In genomic region chr2:9941196-9941995, GRCh38 we compare ENCODE assay signal across 15 cellular contexts. TPM values are rescaled to one million over a fixed set of nuclear protein-coding genes. Genes with fewer than 3 reads are reported as not detected.
A peak's percentile ranks its signal among the peaks of the same experiment; 100 is the strongest.
DNase-seq lines count a peak whose midpoint lies in the region; ATAC-seq, FAIRE-seq and TF ChIP-seq lines count a peak whose summit lies in the region.
"Had no signal": no experiment of that assay in that cellular context is flagged by ENCODE, and none has a peak within 500 bp of the region (broad histone marks: within the 10 kb centered on the region; RNA-seq: fewer than 3 reads in every experiment).

No MANE protein-coding gene starts in this region.

- H3K36me3 ChIP-seq in SJSA1 = no peaks in the 10 kb centered on the region
- H3K36me3 ChIP-seq: stomach had no signal

- H3K4me1 Mint-ChIP-seq in progenitor cell of endocrine pancreas (ENCODE audit: low read depth) = peaks cover 26% of the 10 kb centered on the region

- peak overlapping the region; percentile 70 for H3K27ac ChIP-seq in SJSA1
- H3K27ac ChIP-seq: stomach had no signal

- H3K4me3 Mint-ChIP-seq in progenitor cell of endocrine pancreas (ENCODE audit: low read depth) = no peak overlapping the region
- H3K4me3 Mint-ChIP-seq: naive thymus-derived CD8-positive, alpha-beta T cell had no signal

- H3K27me3 Mint-ChIP-seq in progenitor cell of endocrine pancreas = peaks cover 6% of the 10 kb centered on the region

- H3K4me3 ChIP-seq in SJSA1 = no peak overlapping the region
- H3K4me3 ChIP-seq in fibroblast of mammary gland (ENCODE audit: control insufficient read depth, low read depth, low read length) = no peak overlapping the region
- H3K4me3 ChIP-seq: stomach had no signal

- ATAC-seq in GM19463 (IDR thresholded peaks at IDR 0.05; ENCODE audit: unreplicated experiment) (no peak), GM21786 (IDR thresholded peaks at IDR 0.05; ENCODE audit: unreplicated experiment) (no peak)
- ATAC-seq in activated CD4-positive, CD25-positive, alpha-beta regulatory T cell treated with anti-CD3 and anti-CD28 coated beads, Interleukin-2, amount 50 U/mL, for 24 hours = no peak
- ATAC-seq: HCT116; naive thymus-derived CD8-positive, alpha-beta T cell had no signal

- no peaks in the 10 kb centered on the region for H3K27me3 ChIP-seq in SJSA1 (replicated peaks)

- H3K36me3 Mint-ChIP-seq in progenitor cell of endocrine pancreas (ENCODE audit: insufficient read depth) = peaks cover 2% of the 10 kb centered on the region
- H3K36me3 Mint-ChIP-seq: naive thymus-derived CD8-positive, alpha-beta T cell had no signal

- H3K9me3 Mint-ChIP-seq in progenitor cell of endocrine pancreas (ENCODE audit: low read depth) = no peaks in the 10 kb centered on the region
- H3K9me3 Mint-ChIP-seq: naive thymus-derived CD8-positive, alpha-beta T cell had no signal

- peak overlapping the region; percentile 52 for H3K27ac Mint-ChIP-seq in progenitor cell of endocrine pancreas

- no peak for TF ChIP-seq CTCF in fibroblast of mammary gland (conservative IDR thresholded peaks at IDR 0.05; ENCODE audit: control insufficient read depth, insufficient read depth, low read depth, low read length)
- no peak for TF ChIP-seq CTCF in progenitor cell of endocrine pancreas (IDR thresholded peaks at IDR 0.05; ENCODE audit: unreplicated experiment)

- no peaks in the 10 kb centered on the region for H3K9me3 ChIP-seq in SJSA1 (replicated peaks)
- H3K9me3 ChIP-seq: stomach had no signal

- no peak for DNase-seq in H54 (ENCODE audit: insufficient read length, low spot score)
- peak in 1 of 2 experiments; percentile 69 for DNase-seq in SJSA1 (ENCODE audit: low read depth in 1 of 2, low spot score in 2 of 2)
- peak; percentile 61 for DNase-seq in fibroblast of mammary gland (ENCODE audit: low read depth)
- DNase-seq in progenitor cell of endocrine pancreas (ENCODE audit: low spot score, unreplicated experiment) = no peak
- no peak for DNase-seq in NOMO-1 treated with DMSO at 0.1 percent for 48 hours (lab: John Stamatoyannopoulos, UW; ENCODE audit: unreplicated experiment)
- DNase-seq: activated CD4-positive, alpha-beta T cell treated with anti-CD3 and anti-CD28 coated beads, Interleukin-2, amount 50 U/mL, for 4 hours; amniotic stem cell; DMS53; naive thymus-derived CD8-positive, alpha-beta T cell; NCI-H1436 treated with DMSO at 0.1 percent for 48 hours; stomach had no signal

- TF ChIP-seq POLR2A in H54 (IDR thresholded peaks at IDR 0.05; ENCODE audit: low read depth, low read length) = no peak

- H3K4me1 ChIP-seq in SJSA1 (replicated peaks) = peaks cover 14% of the 10 kb centered on the region

- FAIRE-seq in H54 (lab: Jason Lieb, UNC) = peak; percentile 45

RNA-seq across cellular contexts. Expression of gene GRHL1, which starts 10.1 kb away (rescaled TPM):
- 1.3 and 2.3 TPM in 2 replicates for total RNA-seq in SJSA1 (2014; rRNA removed; shearing (Covaris generic))
- total RNA-seq in progenitor cell of endocrine pancreas = 13.4 and 14.4 TPM in 2 replicates
